In the genomic region with DNA sequence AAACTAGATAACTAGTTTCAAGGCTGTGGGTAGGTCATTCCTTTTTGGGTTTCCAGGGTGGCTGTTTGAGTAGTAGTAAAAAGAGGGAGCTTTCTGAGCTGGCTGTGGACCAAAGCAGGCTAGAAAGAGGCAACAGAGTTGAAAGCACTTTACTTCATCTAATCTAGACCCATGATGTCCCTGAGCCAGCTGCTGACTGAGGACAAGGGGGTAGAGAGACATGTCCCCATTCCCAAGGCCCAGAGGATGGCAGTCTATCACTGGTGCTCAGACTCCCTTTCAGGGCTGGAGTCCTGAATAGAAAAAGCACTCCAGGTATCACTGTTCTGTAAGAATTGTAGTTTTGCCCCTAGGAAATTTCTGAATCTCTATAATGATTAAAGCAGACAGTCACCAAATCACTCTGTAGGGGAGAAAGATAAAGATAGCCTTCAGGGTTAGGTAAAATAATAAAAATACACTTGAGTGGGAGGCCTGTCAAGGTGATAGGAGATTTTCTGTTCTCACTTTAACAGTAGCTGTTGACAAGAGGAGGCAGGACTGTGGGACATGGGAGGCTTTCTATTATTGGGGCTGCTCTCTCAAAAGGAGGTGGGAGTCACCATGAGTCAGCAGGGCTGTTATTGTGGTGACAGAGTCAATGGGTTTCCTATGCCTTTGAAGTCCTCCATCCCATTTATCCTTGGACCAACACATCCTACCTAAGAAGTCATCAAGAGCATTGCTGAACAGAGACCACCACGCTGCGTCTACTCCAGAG, we compare ENCODE assay signal across 1 cellular context.
TF ChIP-seq lines count a peak whose summit lies in the region.

No MANE protein-coding gene starts in this region.

TF ChIP-seq in HCT116, 20 proteins besides CTCF, POLR2A, EP300 and RAD21 (continued from another document):
- no peak for TF ChIP-seq FOSL1 (IDR thresholded peaks at IDR 0.05; ENCODE audit: low read depth)
TF ChIP-seq in HCT116: peak in this region for 0.
